Comparison of ENCODE assay signal across 18 cellular contexts in genomic region chr3:134482622-134483021, GRCh38. TPM values are rescaled to one million over a fixed set of nuclear protein-coding genes. Genes with fewer than 3 reads are reported as not detected.
DNase-seq lines count a peak whose midpoint lies in the region; ATAC-seq and TF ChIP-seq lines count a peak whose summit lies in the region.
"Had no signal": no experiment of that assay in that cellular context is flagged by ENCODE, and none has a peak within 500 bp of the region (broad histone marks: within the 10 kb centered on the region; RNA-seq: fewer than 3 reads in every experiment).

No MANE protein-coding gene starts in this region.

- BruUV-seq in mammary epithelial cell (replicated peaks; lab: Mats Ljungman, UMichigan) = no TSS peak

- H3K9me3 ChIP-seq in AG04450 (ENCODE audit: control insufficient read depth, insufficient read depth, low read length) (no peaks in the 10 kb centered on the region; the same call in 1 of the 2 replicates), GM23248 (ENCODE audit: low read depth) (no peaks in the 10 kb centered on the region), mammary epithelial cell (replicated peaks; ENCODE audit: insufficient read depth, low read length) (no peaks in the 10 kb centered on the region), neural progenitor cell (ENCODE audit: low read depth) (no peaks in the 10 kb centered on the region)
- H3K9me3 ChIP-seq: prostate gland, vagina had no signal

- dilution Hi-C loops in mammary epithelial cell (cut with HindIII; ENCODE audit: low sequenced_read_pairs) = loop anchor here (5.0 to 25.0 kb wide), 2 partner anchors 105 to 545 kb away; no protein-coding TSS in a partner anchor

- H3K27me3 Mint-ChIP-seq in neural progenitor cell (ENCODE audit: insufficient read depth, low read depth) (peaks cover 2% of the 10 kb centered on the region), mesothelial cell of epicardium (ENCODE audit: low read depth) (no peaks in the 10 kb centered on the region)

- H3K9me3 Mint-ChIP-seq in neural progenitor cell (no peaks in the 10 kb centered on the region), mesothelial cell of epicardium (no peaks in the 10 kb centered on the region)

- H3K4me3 ChIP-seq in AG04450 (ENCODE audit: low read depth, low read length) (peak overlapping the region; percentile 26; the same call in 1 of the 2 replicates), GM23248 (peak overlapping the region; percentile 89), mammary epithelial cell (replicated peaks in 1 of 3; ENCODE audit: insufficient read depth in 1 of 3, low read depth in 2 of 3, low read length in 3 of 3) (no peak overlapping the region), neural progenitor cell (no peak overlapping the region)
- H3K4me3 ChIP-seq: lung, prostate gland, vagina had no signal

- no peaks in the 10 kb centered on the region for H4K20me1 ChIP-seq in GM23248 (ENCODE audit: insufficient read depth)
- H4K20me1 ChIP-seq in mammary epithelial cell (ENCODE audit: insufficient read depth, low read length) = no peaks in the 10 kb centered on the region
- H4K20me1 ChIP-seq in neural progenitor cell (ENCODE audit: low read depth) = peaks cover 4% of the 10 kb centered on the region

- H3K36me3 Mint-ChIP-seq in neural progenitor cell (peaks cover 14% of the 10 kb centered on the region), mesothelial cell of epicardium (peaks cover 23% of the 10 kb centered on the region)

- H3K36me3 ChIP-seq in GM23248 (ENCODE audit: low read depth) = peaks cover 22% of the 10 kb centered on the region; the same call in 1 of the 2 replicates
- H3K36me3 ChIP-seq in mammary epithelial cell (ENCODE audit: insufficient read depth, low read length) = peaks cover 35% of the 10 kb centered on the region
- H3K36me3 ChIP-seq in neural progenitor cell = peaks cover 8% of the 10 kb centered on the region

- H3K27me3 ChIP-seq in AG04450 (ENCODE audit: control insufficient read depth, insufficient read depth, low read length) (no peaks in the 10 kb centered on the region), GM23248 (replicated peaks; ENCODE audit: insufficient read depth) (no peaks in the 10 kb centered on the region), mammary epithelial cell (ENCODE audit: insufficient read depth, low read length) (no peaks in the 10 kb centered on the region), neural progenitor cell (no peaks in the 10 kb centered on the region)
- H3K27me3 ChIP-seq: vagina had no signal

- ATAC-seq in HG03354 (IDR thresholded peaks at IDR 0.05; ENCODE audit: poor library complexity, severe bottlenecking, unreplicated experiment) = no peak

- H3K9ac ChIP-seq in GM23248 = peak overlapping the region; percentile 98
- H3K9ac ChIP-seq in mammary epithelial cell (ENCODE audit: insufficient read depth, low read length) = no peak overlapping the region
- H3K9ac ChIP-seq in neural progenitor cell = no peak overlapping the region

- peaks cover 72% of the 10 kb centered on the region for H3K4me1 ChIP-seq in GM23248 (ENCODE audit: insufficient read depth)
- H3K4me1 ChIP-seq in mammary epithelial cell (ENCODE audit: insufficient read depth, low read length) = peaks cover 43% of the 10 kb centered on the region
- peaks cover 17% of the 10 kb centered on the region for H3K4me1 ChIP-seq in neural progenitor cell

- DNase-seq in AG04450 (ENCODE audit: low read depth, low spot score) (no peak), GM23248 (no peak), mammary epithelial cell (no peak), neural progenitor cell (ENCODE audit: low spot score) (no peak), DMS153 treated with DMSO at 0.1 percent for 48 hours (lab: John Stamatoyannopoulos, UW; ENCODE audit: unreplicated experiment) (no peak), DMS53 (lab: John Stamatoyannopoulos, UW) (no peak), mesothelial cell of epicardium (ENCODE audit: low spot score in 2 of 2, unreplicated experiment in 2 of 2) (no peak)
- DNase-seq: activated naive CD4-positive, alpha-beta T cell treated with anti-CD3 and anti-CD28 coated beads, Interleukin-2, amount 50 U/mL, for 16 hours; C1 segment of cervical spinal cord; NCI-H1694 treated with DMSO at 0.1 percent for 48 hours; NCI-H748 treated with DMSO at 0.1 percent for 48 hours; stimulated activated CD4-positive, alpha-beta T cell treated with anti-CD3 and anti-CD28 coated beads, Interleukin-1b, Interleukin-23, amount 100 ng/mL, for 48 hours; stimulated activated CD8-positive, alpha-beta memory T cell treated with anti-CD3 and anti-CD28 coated beads, Interleukin-4, amount 100 ng/mL, for 48 hours had no signal

- CTCF ChIA-PET in AG04450 (lab: Charles Lee) (interaction anchor here (1.4 to 12.8 kb wide), 6 partner anchors 9 to 269 kb away, joined by 4 to 306 read pairs (median 17); no protein-coding TSS in a partner anchor), mammary epithelial cell (lab: Charles Lee; ENCODE audit: low non-redundant PET) (interaction anchor here (0.7 kb wide), 1 partner anchor 245 kb away, joined by 4 read pairs; no protein-coding TSS in a partner anchor)

- no peaks in the 10 kb centered on the region for H3K9me2 ChIP-seq in GM23248 (ENCODE audit: insufficient read depth)

- H3K4me1 Mint-ChIP-seq in neural progenitor cell = peaks cover 20% of the 10 kb centered on the region
- peaks cover 40% of the 10 kb centered on the region for H3K4me1 Mint-ChIP-seq in mesothelial cell of epicardium

- H3K27ac Mint-ChIP-seq in neural progenitor cell (peak overlapping the region; percentile 35), mesothelial cell of epicardium (no peak overlapping the region)

- intact Hi-C loops in mammary epithelial cell (cut with micrococcal nuclease) = loop anchor here (10.0 kb wide), 1 partner anchor 908 kb away; the partner anchor contains the start of gene CDV3

- peak overlapping the region; percentile 98 for H3K4me2 ChIP-seq in GM23248 (ENCODE audit: unreplicated experiment)
- H3K4me2 ChIP-seq in mammary epithelial cell (ENCODE audit: insufficient read depth, low read depth, low read length) = peak overlapping the region; percentile 60
- no peak overlapping the region for H3K4me2 ChIP-seq in neural progenitor cell

- peaks cover 54% of the 10 kb centered on the region for H3F3A ChIP-seq in GM23248 (ENCODE audit: insufficient read depth)
- H3F3A ChIP-seq in neural progenitor cell (ENCODE audit: low read depth) = peaks cover 7% of the 10 kb centered on the region

- POLR2A ChIA-PET in AG04450 (lab: Yijun Ruan, JAX) = interaction anchor here (0.8 to 2.4 kb wide), 6 partner anchors 10 to 175 kb away, joined by 3 to 17 read pairs (median 6); partner anchors contain the start of gene AMOTL2

- H3K27ac ChIP-seq in AG04450 (ENCODE audit: low read depth, low read length) (peak overlapping the region; percentile 93), GM23248 (peak overlapping the region; percentile 98), mammary epithelial cell (ENCODE audit: insufficient read depth, low read depth, low read length) (peak overlapping the region; percentile 78), neural progenitor cell (no peak overlapping the region)
- H3K27ac ChIP-seq: prostate gland, RWPE1 had no signal

- H3K4me3 Mint-ChIP-seq in neural progenitor cell = no peak overlapping the region
- no peak overlapping the region for H3K4me3 Mint-ChIP-seq in mesothelial cell of epicardium

- H3K79me2 ChIP-seq in GM23248 (ENCODE audit: insufficient read depth) (peaks cover 71% of the 10 kb centered on the region), mammary epithelial cell (ENCODE audit: insufficient read depth, low read length) (peaks cover 52% of the 10 kb centered on the region), neural progenitor cell (ENCODE audit: low read depth) (peaks cover 40% of the 10 kb centered on the region)

- in situ Hi-C loops in GM23248 (cut with MboI) (loop anchor here (25.0 kb wide), 1 partner anchor 545 kb away; no protein-coding TSS in a partner anchor), mammary epithelial cell (cut with MboI; ENCODE audit: low sequenced_read_pairs in 2 of 2) (loop anchor here in 1 of 2 donors (5.0 to 25.0 kb wide), 3 partner anchors 175 to 545 kb away; no protein-coding TSS in a partner anchor)

- H2AFZ ChIP-seq in GM23248 (no peak overlapping the region), mammary epithelial cell (ENCODE audit: low read depth, low read length) (no peak overlapping the region), neural progenitor cell (replicated peaks) (no peak overlapping the region)

- TF ChIP-seq CTCF in AG04450 (IDR thresholded peaks at IDR 0.05; ENCODE audit: low read depth, low read length) (no peak), mammary epithelial cell (conservative IDR thresholded peaks at IDR 0.05 in 1 of 2, IDR thresholded peaks at IDR 0.05 in 1 of 2; ENCODE audit: extremely low read depth in 1 of 2, insufficient read depth in 1 of 2, low read depth in 1 of 2, low read length in 2 of 2) (no peak), neural progenitor cell (IDR thresholded peaks at IDR 0.05) (no peak), mesothelial cell of epicardium (IDR thresholded peaks at IDR 0.05; ENCODE audit: unreplicated experiment) (no peak)

- whole genome bisulfite sequencing in GM23248 (ENCODE audit: low coverage in 1 of 2, low lambda C conversion rate in 2 of 2, missing lambda C conversion rate in 2 of 2), 2 experiments = 92 to 93% methylated on average over 3 of the region's 3 CpGs
- 86% methylated on average over 3 of the region's 3 CpGs for WGBS in mammary epithelial cell (ENCODE audit: low coverage, missing lambda C conversion rate)

RNA-seq across cellular contexts. Expression of gene ANAPC13, which starts 3.2 kb away (rescaled TPM):
- 122 and 176 TPM in 2 replicates for polyA plus RNA-seq in AG04450 (2011; rRNA removed)
- polyA minus RNA-seq in AG04450 (2011; rRNA and poly(A)+ RNA removed) = 29.4 and 37.9 TPM in 2 replicates
- total RNA-seq in GM23248 (2014; rRNA removed; shearing (Covaris generic)) = 93.5 and 108 TPM in 2 replicates
- polyA plus RNA-seq in GM23248 (2016; fragmentation: Nextera tagmentation; extraction: Ambion mirVana) = 197 and 201 TPM in 2 replicates
- 10 to 100 TPM; 32.2 to 40.5 TPM for total RNA-seq in mammary epithelial cell
- 54.2 TPM for polyA plus RNA-seq in mammary epithelial cell
- polyA minus RNA-seq in mammary epithelial cell = 16.2 TPM
- 60.3 and 100 TPM in 2 replicates for total RNA-seq in neural progenitor cell (ENCODE audit: low replicate concordance)
- 63.0 to 64.7 TPM (median 63.1 TPM) in 3 replicates for total RNA-seq in mesothelial cell of epicardium

RNA-seq across cellular contexts. Expression of gene CEP63, which starts 3.2 kb away (rescaled TPM):
- polyA plus RNA-seq in AG04450 (2011; rRNA removed) (11.0 and 16.3 TPM in 2 replicates), GM23248 (2016; fragmentation: Nextera tagmentation; extraction: Ambion mirVana) (28.8 and 29.7 TPM in 2 replicates), mammary epithelial cell (9.0 TPM)
- polyA minus RNA-seq in AG04450 (2011; rRNA and poly(A)+ RNA removed) = 7.0 and 7.6 TPM in 2 replicates
- total RNA-seq in GM23248 (2014; rRNA removed; shearing (Covaris generic)) = 12.6 and 21.0 TPM in 2 replicates
- total RNA-seq in mammary epithelial cell (10 to 100 TPM in 1 of 2 donors, 1 to 10 TPM in 1; 7.2 to 25.3 TPM), neural progenitor cell (ENCODE audit: low replicate concordance) (25.7 and 36.2 TPM in 2 replicates), mesothelial cell of epicardium (20.8 to 23.5 TPM (median 22.5 TPM) in 3 replicates)
- polyA minus RNA-seq in mammary epithelial cell = 3.9 TPM

Comparison
In these comparisons a context has a peak if more than half of its experiments do, and no peak if none do; other contexts are left out.
1. H3K4me3 ChIP-seq: peak in AG04450 (single experiment) and GM23248 (single experiment); none in mammary epithelial cell (0 of 3) and neural progenitor cell (single experiment).